In the genomic region with DNA sequence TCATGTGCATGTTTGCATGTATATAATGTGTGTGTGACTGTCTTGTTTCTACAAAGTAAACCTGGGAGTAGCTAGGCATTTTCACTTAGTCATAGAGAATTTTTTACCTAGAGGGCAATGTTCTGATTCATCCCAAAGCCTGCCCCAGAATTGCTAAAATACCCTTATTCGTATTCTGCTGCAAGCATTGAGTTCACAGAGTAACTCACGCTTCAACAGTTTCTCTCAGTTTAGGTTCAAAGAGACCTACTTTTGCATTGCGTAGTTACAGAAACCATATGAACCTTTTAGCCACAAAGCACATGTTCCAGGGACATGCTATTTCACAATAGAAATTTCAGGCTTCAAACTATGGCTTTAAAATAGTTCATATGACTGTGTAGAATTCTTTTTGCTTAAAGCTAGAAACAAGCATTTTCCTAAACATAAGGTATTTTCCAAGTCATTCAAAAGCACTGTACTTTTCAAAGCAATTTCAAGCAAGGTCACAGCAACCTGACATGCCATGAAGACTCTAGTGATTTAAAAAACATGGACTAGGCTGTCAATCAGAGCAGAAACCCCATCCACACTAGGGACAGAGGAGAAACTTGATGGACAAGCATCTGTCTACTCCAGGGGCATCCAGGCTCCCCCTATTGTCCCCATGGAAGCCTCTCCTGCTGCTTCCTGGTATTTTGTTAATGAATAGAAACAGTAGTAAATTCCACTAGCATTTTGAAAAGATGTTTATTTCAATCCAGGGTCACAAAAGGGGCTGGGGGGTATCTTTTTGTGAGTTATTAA, we compare ENCODE assay signal across 1 cellular context.
TF ChIP-seq lines count a peak whose summit lies in the region.

No MANE protein-coding gene starts in this region.

TF ChIP-seq in GM12878, 131 proteins besides CTCF, POLR2A, EP300 and RAD21 (continued from another document):
- peak; percentile 40; the same call in 1 of the 2 replicates for TF ChIP-seq TCF7 (IDR thresholded peaks at IDR 0.05; ENCODE audit: borderline replicate concordance)
- peak; percentile 44; the same call in 1 of the 2 replicates for TF ChIP-seq CREM (IDR thresholded peaks at IDR 0.05; ENCODE audit: low read depth)
- TF ChIP-seq, protein P1, sequence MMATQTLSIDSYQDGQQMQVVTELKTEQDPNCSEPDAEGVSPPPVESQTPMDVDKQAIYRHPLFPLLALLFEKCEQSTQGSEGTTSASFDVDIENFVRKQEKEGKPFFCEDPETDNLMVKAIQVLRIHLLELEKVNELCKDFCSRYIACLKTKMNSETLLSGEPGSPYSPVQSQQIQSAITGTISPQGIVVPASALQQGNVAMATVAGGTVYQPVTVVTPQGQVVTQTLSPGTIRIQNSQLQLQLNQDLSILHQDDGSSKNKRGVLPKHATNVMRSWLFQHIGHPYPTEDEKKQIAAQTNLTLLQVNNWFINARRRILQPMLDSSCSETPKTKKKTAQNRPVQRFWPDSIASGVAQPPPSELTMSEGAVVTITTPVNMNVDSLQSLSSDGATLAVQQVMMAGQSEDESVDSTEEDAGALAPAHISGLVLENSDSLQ (IDR thresholded peaks at IDR 0.05) = peak; percentile 82
- TF ChIP-seq FOS (IDR thresholded peaks at IDR 0.05; ENCODE audit: borderline replicate concordance, extremely low read depth, insufficient read length) = no peak
- TF ChIP-seq CHD2 (IDR thresholded peaks at IDR 0.05; ENCODE audit: borderline replicate concordance, low read depth, low read length) = no peak
- peak; percentile 40 for TF ChIP-seq JUNB (IDR thresholded peaks at IDR 0.05)
- TF ChIP-seq NBN (IDR thresholded peaks at IDR 0.05) = 0 out of 2 replicates have a peak, but pooled peaks have one; percentile 26
- TF ChIP-seq IKZF1 (conservative IDR thresholded peaks at IDR 0.05) = 0 out of 2 replicates have a peak, but pooled peaks have one; percentile 29
- TF ChIP-seq MEF2B (IDR thresholded peaks at IDR 0.05; ENCODE audit: partially characterized antibody, poor library complexity, severe bottlenecking) = peak; percentile 10
- TF ChIP-seq ZNF207 (IDR thresholded peaks at IDR 0.05; ENCODE audit: borderline replicate concordance) = no peak
- peak in 1 of 2 experiments; percentile 50; a peak in 1 of 4 replicates for TF ChIP-seq IKZF2 (IDR thresholded peaks at IDR 0.05)
TF ChIP-seq in GM12878: peak in this region for 15.
